Comparison of ENCODE assay signal across 1 cellular context in genomic region chr12:128829870-128830504, GRCh38.
TF ChIP-seq lines count a peak whose summit lies in the region.

No MANE protein-coding gene starts in this region.

TF ChIP-seq in GM12878, 131 proteins besides CTCF, POLR2A, EP300 and RAD21 (continued from another document and continues in another):
- TF ChIP-seq TCF3 (IDR thresholded peaks at IDR 0.05; ENCODE audit: borderline replicate concordance, insufficient read depth, low read depth, low read length): peak; percentile 96
- TF ChIP-seq ASH2L (IDR thresholded peaks at IDR 0.05; ENCODE audit: borderline replicate concordance, low read depth): no peak
- no peak for TF ChIP-seq ZZZ3 (IDR thresholded peaks at IDR 0.05; ENCODE audit: control insufficient read depth, insufficient read length, low read depth)
- TF ChIP-seq NR2C2 (IDR thresholded peaks at IDR 0.05; ENCODE audit: borderline replicate concordance, control insufficient read depth, insufficient read length, low read depth): no peak
- peak; percentile 83 for TF ChIP-seq ZNF687 (IDR thresholded peaks at IDR 0.05)
- TF ChIP-seq TCF12 (IDR thresholded peaks at IDR 0.05; ENCODE audit: low read depth, low read length): peak; percentile 98
- TF ChIP-seq CEBPZ (IDR thresholded peaks at IDR 0.05; ENCODE audit: low read depth, low read length): no peak
- TF ChIP-seq ATF7 (IDR thresholded peaks at IDR 0.05; ENCODE audit: low read depth): peak; percentile 41
- TF ChIP-seq KLF5 (IDR thresholded peaks at IDR 0.05; ENCODE audit: partially characterized antibody): no peak
- peak; percentile 72; the same call in 1 of the 2 replicates for TF ChIP-seq BACH1 (IDR thresholded peaks at IDR 0.05; ENCODE audit: borderline replicate concordance)
- no peak for TF ChIP-seq E4F1 (IDR thresholded peaks at IDR 0.05; ENCODE audit: borderline replicate concordance, partially characterized antibody)
- no peak for TF ChIP-seq ZNF622 (IDR thresholded peaks at IDR 0.05)
- no peak for TF ChIP-seq NR2F1 (conservative IDR thresholded peaks at IDR 0.05)
- no peak for TF ChIP-seq SREBF1 (IDR thresholded peaks at IDR 0.05; ENCODE audit: low read length)
- TF ChIP-seq BMI1 (IDR thresholded peaks at IDR 0.05; ENCODE audit: borderline replicate concordance): no peak
- TF ChIP-seq REST (IDR thresholded peaks at IDR 0.05; ENCODE audit: low read depth, low read length): no peak
- TF ChIP-seq ZBTB4 (CRISPR knock-in tag; IDR thresholded peaks at IDR 0.05): no peak
- TF ChIP-seq LARP7 (IDR thresholded peaks at IDR 0.05): no peak
- TF ChIP-seq FOS (IDR thresholded peaks at IDR 0.05; ENCODE audit: borderline replicate concordance, extremely low read depth, insufficient read length): no peak
- no peak for TF ChIP-seq SUZ12 (IDR thresholded peaks at IDR 0.05; ENCODE audit: unreplicated experiment)
- TF ChIP-seq STAT1 (conservative IDR thresholded peaks at IDR 0.05): 0 out of 2 replicates have a peak, but pooled peaks have one; percentile 56
- TF ChIP-seq SREBF2 (IDR thresholded peaks at IDR 0.05; ENCODE audit: low read length): no peak
- TF ChIP-seq KDM1A (IDR thresholded peaks at IDR 0.05; ENCODE audit: borderline replicate concordance): no peak
- peak; percentile 36 to 65; a peak in 3 of 4 replicates for TF ChIP-seq IKZF2 (IDR thresholded peaks at IDR 0.05)
- TF ChIP-seq CREM (IDR thresholded peaks at IDR 0.05; ENCODE audit: low read depth): peak; percentile 72; the same call in 1 of the 2 replicates
- TF ChIP-seq MYC (IDR thresholded peaks at IDR 0.05; ENCODE audit: insufficient read depth, insufficient read length, insufficient replicate concordance, low read length, severe bottlenecking): no peak
- no peak for TF ChIP-seq PAX8 (IDR thresholded peaks at IDR 0.05)
- TF ChIP-seq E2F8 (IDR thresholded peaks at IDR 0.05; ENCODE audit: low read depth, partially characterized antibody): peak; percentile 4
- peak; percentile 35; the same call in 1 of the 2 replicates for TF ChIP-seq TBL1XR1 (IDR thresholded peaks at IDR 0.05; ENCODE audit: low read depth, low read length)
- no peak; the same call in 1 of the 2 replicates for TF ChIP-seq POLR2AphosphoS2 (IDR thresholded peaks at IDR 0.05; ENCODE audit: low read depth, low read length)
- TF ChIP-seq IKZF1 (conservative IDR thresholded peaks at IDR 0.05): no peak; the same call in 1 of the 2 replicates
- TF ChIP-seq NBN (IDR thresholded peaks at IDR 0.05): peak; percentile 75
- no peak for TF ChIP-seq GABPA (IDR thresholded peaks at IDR 0.05; ENCODE audit: low read depth)
- TF ChIP-seq BCL3 (IDR thresholded peaks at IDR 0.05; ENCODE audit: borderline replicate concordance, insufficient read depth, low read depth, low read length, poor library complexity, severe bottlenecking): peak; percentile 19
- peak in 1 of 2 experiments; percentile 91; a peak in 2 of 4 replicates for TF ChIP-seq ETV6 (conservative IDR thresholded peaks at IDR 0.05 in 1 of 2, IDR thresholded peaks at IDR 0.05 in 1 of 2; ENCODE audit: borderline replicate concordance in 1 of 2, low read depth in 1 of 2)
- no peak for TF ChIP-seq ZNF384 (IDR thresholded peaks at IDR 0.05; ENCODE audit: borderline replicate concordance, low read depth, low read length)
- peak; percentile 84 for TF ChIP-seq ZSCAN29 (IDR thresholded peaks at IDR 0.05)
- TF ChIP-seq NR2C1 (IDR thresholded peaks at IDR 0.05): no peak
- 0 out of 2 replicates have a peak, but pooled peaks have one; percentile 22 for TF ChIP-seq MEF2A (IDR thresholded peaks at IDR 0.05; ENCODE audit: insufficient read depth, low read depth, low read length)
- no peak for TF ChIP-seq SUPT20H (IDR thresholded peaks at IDR 0.05; ENCODE audit: borderline replicate concordance, control insufficient read depth, low read depth, low read length)
- 0 out of 3 replicates have a peak, but pooled peaks have one; percentile 47 for TF ChIP-seq POU2F2 (IDR thresholded peaks at IDR 0.05; ENCODE audit: borderline replicate concordance, low read depth, low read length)
